35 cellular contexts compared by ENCODE assay signal in the genomic region with DNA sequence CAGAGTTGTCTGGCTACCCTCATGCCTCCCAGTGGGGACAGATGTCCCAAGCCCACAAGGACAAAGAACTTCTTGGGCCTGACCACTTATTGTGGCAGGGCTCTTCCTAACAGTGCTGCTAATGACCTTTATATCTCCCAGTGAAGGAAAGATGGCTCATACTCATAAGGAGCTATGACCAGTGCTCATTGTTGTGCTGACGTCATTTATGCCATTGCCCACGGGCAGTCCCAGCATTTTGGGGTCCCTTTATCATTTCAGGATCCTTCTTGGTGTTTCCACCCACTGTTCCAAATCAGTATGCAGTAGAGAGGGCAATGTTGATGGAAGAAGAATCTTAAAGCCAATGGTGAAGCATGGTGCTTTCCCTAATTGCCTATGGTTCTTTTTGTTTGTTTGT.
"Had no signal": no experiment of that assay in that cellular context is flagged by ENCODE, and none has a peak within 500 bp of the region (broad histone marks: within the 10 kb centered on the region; RNA-seq: fewer than 3 reads in every experiment).

No MANE protein-coding gene starts in this region.

- DNase-seq: Karpas-422, Kasumi-1, KG1, MG63, MM.1S, MV-4-11, NCI-H1048, NCI-H1092, NCI-H1092 treated with DMSO at 0.1 percent for 48 hours, NCI-H1105 treated with DMSO at 0.1 percent for 48 hours, NCI-H1417, NCI-H1417 treated with DMSO at 0.1 percent for 48 hours, NCI-H1436, NCI-H1436 treated with DMSO at 0.1 percent for 48 hours, NCI-H146, NCI-H1694, NCI-H1694 treated with DMSO at 0.1 percent for 48 hours, NCI-H187, NCI-H187 treated with DMSO at 0.1 percent for 48 hours, NCI-H1930, NCI-H2029, NCI-H2029 treated with DMSO at 0.1 percent for 48 hours, NCI-H2081, NCI-H2081 treated with DMSO at 0.1 percent for 48 hours, NCI-H2107, NCI-H2171, NCI-H2171 treated with DMSO at 0.1 percent for 48 hours, NCI-H2227 treated with DMSO at 0.1 percent for 48 hours, NCI-H226, NCI-H345, NCI-H446, NCI-H446 treated with DMSO at 0.1 percent for 48 hours, NCI-H510A, NCI-H510A treated with DMSO at 0.1 percent for 48 hours had no signal

- H3K9ac ChIP-seq: KMS-11 had no signal

- H3K27me3 ChIP-seq: MG63 had no signal

- H3K9me3 ChIP-seq: MG63 had no signal

- H3K36me3 ChIP-seq: MG63 had no signal

- H3K27ac ChIP-seq: KMS-11 had no signal

- H3K4me3 ChIP-seq: MG63 had no signal

- H3K4me2 ChIP-seq: KMS-11 had no signal
